Comparison of ENCODE assay signal across 1 cellular context in genomic region chr6:26196846-26197683, GRCh38.
TF ChIP-seq lines count a peak whose summit lies in the region.

No MANE protein-coding gene starts in this region.

TF ChIP-seq in HEK293, 187 proteins besides CTCF, POLR2A, EP300 and RAD21 (continued from another document):
- TF ChIP-seq ZNF530 (tag by site-specific recombination; IDR thresholded peaks at IDR 0.05; ENCODE audit: low read depth): no peak
